In the genomic region with DNA sequence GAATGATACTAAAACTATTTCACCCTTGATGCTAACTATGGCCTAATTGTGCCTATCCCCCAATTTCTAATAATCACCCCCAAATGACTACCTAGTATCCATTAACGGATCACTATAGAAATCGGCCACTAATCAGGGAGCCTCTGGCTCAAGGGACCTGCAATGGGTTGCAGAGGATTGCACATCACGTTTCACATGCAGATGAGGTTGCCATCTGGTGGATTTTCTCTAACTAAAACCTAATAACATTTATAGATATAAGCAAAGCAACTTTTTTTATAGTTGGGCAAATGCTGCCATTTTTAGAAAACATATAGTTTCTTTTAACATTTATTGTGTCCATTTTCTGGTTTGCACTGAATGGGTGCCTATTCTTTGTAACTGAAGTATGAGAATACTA, we compare ENCODE assay signal across 2 cellular contexts.
TF ChIP-seq lines count a peak whose summit lies in the region.

No MANE protein-coding gene starts in this region.

TF ChIP-seq in SK-N-SH, 30 proteins besides CTCF, POLR2A, EP300 and RAD21 (continued from another document):
- TF ChIP-seq, protein P1, sequence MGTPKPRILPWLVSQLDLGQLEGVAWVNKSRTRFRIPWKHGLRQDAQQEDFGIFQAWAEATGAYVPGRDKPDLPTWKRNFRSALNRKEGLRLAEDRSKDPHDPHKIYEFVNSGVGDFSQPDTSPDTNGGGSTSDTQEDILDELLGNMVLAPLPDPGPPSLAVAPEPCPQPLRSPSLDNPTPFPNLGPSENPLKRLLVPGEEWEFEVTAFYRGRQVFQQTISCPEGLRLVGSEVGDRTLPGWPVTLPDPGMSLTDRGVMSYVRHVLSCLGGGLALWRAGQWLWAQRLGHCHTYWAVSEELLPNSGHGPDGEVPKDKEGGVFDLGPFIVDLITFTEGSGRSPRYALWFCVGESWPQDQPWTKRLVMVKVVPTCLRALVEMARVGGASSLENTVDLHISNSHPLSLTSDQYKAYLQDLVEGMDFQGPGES (IDR thresholded peaks at IDR 0.05; ENCODE audit: low read depth, low read length): no peak
- TF ChIP-seq EZH2phosphoT487 (IDR thresholded peaks at IDR 0.05; ENCODE audit: borderline replicate concordance, low read depth): no peak

TF ChIP-seq in SK-N-SH treated with all-trans-retinoic acid at 6 μM for 48 hours, 23 proteins besides CTCF, POLR2A, EP300 and RAD21:
- TF ChIP-seq, protein P2, sequence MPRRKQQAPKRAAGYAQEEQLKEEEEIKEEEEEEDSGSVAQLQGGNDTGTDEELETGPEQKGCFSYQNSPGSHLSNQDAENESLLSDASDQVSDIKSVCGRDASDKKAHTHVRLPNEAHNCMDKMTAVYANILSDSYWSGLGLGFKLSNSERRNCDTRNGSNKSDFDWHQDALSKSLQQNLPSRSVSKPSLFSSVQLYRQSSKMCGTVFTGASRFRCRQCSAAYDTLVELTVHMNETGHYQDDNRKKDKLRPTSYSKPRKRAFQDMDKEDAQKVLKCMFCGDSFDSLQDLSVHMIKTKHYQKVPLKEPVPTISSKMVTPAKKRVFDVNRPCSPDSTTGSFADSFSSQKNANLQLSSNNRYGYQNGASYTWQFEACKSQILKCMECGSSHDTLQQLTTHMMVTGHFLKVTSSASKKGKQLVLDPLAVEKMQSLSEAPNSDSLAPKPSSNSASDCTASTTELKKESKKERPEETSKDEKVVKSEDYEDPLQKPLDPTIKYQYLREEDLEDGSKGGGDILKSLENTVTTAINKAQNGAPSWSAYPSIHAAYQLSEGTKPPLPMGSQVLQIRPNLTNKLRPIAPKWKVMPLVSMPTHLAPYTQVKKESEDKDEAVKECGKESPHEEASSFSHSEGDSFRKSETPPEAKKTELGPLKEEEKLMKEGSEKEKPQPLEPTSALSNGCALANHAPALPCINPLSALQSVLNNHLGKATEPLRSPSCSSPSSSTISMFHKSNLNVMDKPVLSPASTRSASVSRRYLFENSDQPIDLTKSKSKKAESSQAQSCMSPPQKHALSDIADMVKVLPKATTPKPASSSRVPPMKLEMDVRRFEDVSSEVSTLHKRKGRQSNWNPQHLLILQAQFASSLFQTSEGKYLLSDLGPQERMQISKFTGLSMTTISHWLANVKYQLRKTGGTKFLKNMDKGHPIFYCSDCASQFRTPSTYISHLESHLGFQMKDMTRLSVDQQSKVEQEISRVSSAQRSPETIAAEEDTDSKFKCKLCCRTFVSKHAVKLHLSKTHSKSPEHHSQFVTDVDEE (CRISPR knock-in tag; IDR thresholded peaks at IDR 0.05): no peak
- TF ChIP-seq ZNF70 (CRISPR knock-in tag; IDR thresholded peaks at IDR 0.05) (no peak), ARNTL (CRISPR knock-in tag; IDR thresholded peaks at IDR 0.05; ENCODE audit: borderline replicate concordance, low read depth) (no peak), PPARA (CRISPR knock-in tag; IDR thresholded peaks at IDR 0.05; ENCODE audit: borderline replicate concordance) (no peak), ZNF8 (CRISPR knock-in tag; IDR thresholded peaks at IDR 0.05) (no peak), ZFP30 (CRISPR knock-in tag; IDR thresholded peaks at IDR 0.05) (no peak), TOX (CRISPR knock-in tag; IDR thresholded peaks at IDR 0.05; ENCODE audit: borderline replicate concordance) (no peak), CSDC2 (CRISPR knock-in tag; IDR thresholded peaks at IDR 0.05) (no peak), OSR1 (CRISPR knock-in tag; IDR thresholded peaks at IDR 0.05) (no peak), ISL1 (CRISPR knock-in tag; IDR thresholded peaks at IDR 0.05) (no peak), ZC3H10 (CRISPR knock-in tag; IDR thresholded peaks at IDR 0.05) (no peak), ESRRG (CRISPR knock-in tag; IDR thresholded peaks at IDR 0.05) (no peak), ZFP3 (CRISPR knock-in tag; IDR thresholded peaks at IDR 0.05) (no peak), ZNF565 (CRISPR knock-in tag; conservative IDR thresholded peaks at IDR 0.05; ENCODE audit: low read depth) (no peak), SNAI2 (CRISPR knock-in tag; IDR thresholded peaks at IDR 0.05) (no peak), GLIS3 (CRISPR knock-in tag; IDR thresholded peaks at IDR 0.05) (no peak)
- TF ChIP-seq, protein P3, sequence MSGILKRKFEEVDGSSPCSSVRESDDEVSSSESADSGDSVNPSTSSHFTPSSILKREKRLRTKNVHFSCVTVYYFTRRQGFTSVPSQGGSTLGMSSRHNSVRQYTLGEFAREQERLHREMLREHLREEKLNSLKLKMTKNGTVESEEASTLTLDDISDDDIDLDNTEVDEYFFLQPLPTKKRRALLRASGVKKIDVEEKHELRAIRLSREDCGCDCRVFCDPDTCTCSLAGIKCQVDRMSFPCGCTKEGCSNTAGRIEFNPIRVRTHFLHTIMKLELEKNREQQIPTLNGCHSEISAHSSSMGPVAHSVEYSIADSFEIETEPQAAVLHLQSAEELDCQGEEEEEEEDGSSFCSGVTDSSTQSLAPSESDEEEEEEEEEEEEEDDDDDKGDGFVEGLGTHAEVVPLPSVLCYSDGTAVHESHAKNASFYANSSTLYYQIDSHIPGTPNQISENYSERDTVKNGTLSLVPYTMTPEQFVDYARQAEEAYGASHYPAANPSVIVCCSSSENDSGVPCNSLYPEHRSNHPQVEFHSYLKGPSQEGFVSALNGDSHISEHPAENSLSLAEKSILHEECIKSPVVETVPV (CRISPR knock-in tag; IDR thresholded peaks at IDR 0.05): no peak
- TF ChIP-seq, protein P4, sequence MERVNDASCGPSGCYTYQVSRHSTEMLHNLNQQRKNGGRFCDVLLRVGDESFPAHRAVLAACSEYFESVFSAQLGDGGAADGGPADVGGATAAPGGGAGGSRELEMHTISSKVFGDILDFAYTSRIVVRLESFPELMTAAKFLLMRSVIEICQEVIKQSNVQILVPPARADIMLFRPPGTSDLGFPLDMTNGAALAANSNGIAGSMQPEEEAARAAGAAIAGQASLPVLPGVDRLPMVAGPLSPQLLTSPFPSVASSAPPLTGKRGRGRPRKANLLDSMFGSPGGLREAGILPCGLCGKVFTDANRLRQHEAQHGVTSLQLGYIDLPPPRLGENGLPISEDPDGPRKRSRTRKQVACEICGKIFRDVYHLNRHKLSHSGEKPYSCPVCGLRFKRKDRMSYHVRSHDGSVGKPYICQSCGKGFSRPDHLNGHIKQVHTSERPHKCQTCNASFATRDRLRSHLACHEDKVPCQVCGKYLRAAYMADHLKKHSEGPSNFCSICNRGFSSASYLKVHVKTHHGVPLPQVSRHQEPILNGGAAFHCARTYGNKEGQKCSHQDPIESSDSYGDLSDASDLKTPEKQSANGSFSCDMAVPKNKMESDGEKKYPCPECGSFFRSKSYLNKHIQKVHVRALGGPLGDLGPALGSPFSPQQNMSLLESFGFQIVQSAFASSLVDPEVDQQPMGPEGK (CRISPR knock-in tag; IDR thresholded peaks at IDR 0.05; ENCODE audit: borderline replicate concordance): no peak
- TF ChIP-seq, protein P5, sequence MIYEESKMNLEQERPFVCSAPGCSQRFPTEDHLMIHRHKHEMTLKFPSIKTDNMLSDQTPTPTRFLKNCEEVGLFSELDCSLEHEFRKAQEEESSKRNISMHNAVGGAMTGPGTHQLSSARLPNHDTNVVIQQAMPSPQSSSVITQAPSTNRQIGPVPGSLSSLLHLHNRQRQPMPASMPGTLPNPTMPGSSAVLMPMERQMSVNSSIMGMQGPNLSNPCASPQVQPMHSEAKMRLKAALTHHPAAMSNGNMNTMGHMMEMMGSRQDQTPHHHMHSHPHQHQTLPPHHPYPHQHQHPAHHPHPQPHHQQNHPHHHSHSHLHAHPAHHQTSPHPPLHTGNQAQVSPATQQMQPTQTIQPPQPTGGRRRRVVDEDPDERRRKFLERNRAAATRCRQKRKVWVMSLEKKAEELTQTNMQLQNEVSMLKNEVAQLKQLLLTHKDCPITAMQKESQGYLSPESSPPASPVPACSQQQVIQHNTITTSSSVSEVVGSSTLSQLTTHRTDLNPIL (CRISPR knock-in tag; IDR thresholded peaks at IDR 0.05; ENCODE audit: low read depth): no peak
